ENCODE assay signal across 26 cellular contexts in genomic region chr10:111357859-111358258, GRCh38.
DNase-seq lines count a peak whose midpoint lies in the region; ATAC-seq, FAIRE-seq and TF ChIP-seq lines count a peak whose summit lies in the region.
"Had no signal": no experiment of that assay in that cellular context is flagged by ENCODE, and none has a peak within 500 bp of the region (broad histone marks: within the 10 kb centered on the region; RNA-seq: fewer than 3 reads in every experiment).

No MANE protein-coding gene starts in this region.

- H3K36me3 ChIP-seq in IMR-90 (ENCODE audit: control insufficient read depth, insufficient read depth, low read length), result no peaks in the 10 kb centered on the region
- H3K36me3 ChIP-seq in esophagus muscularis mucosa, result no peaks in the 10 kb centered on the region
- H3K36me3 ChIP-seq: BLaER1 treated with 17β-estradiol and CSF1 and Interleukin-3, amounts not matched to agents 10 nM and 100 nM had no signal

- H3K79me1 ChIP-seq in IMR-90 (ENCODE audit: low read depth in 1 of 2, low read length in 2 of 2), result no peaks in the 10 kb centered on the region

- in situ Hi-C loops in IMR-90 (cut with MboI; ENCODE audit: low sequenced_read_pairs), result no loop called here

- no peak overlapping the region for H3K18ac ChIP-seq in IMR-90 (ENCODE audit: low read depth, low read length)

- POLR2A ChIA-PET in A549 (lab: Yijun Ruan, JAX), result no interaction called here
- POLR2A ChIA-PET in IMR-90 (lab: Charles Lee; ENCODE audit: unreplicated experiment), result no interaction called here

- H3K27me3 ChIP-seq in IMR-90 (ENCODE audit: control insufficient read depth, insufficient read depth, low read length) (no peaks in the 10 kb centered on the region), esophagus muscularis mucosa (peaks cover 0 to 7% (median 0%) of the 10 kb centered on the region in 4 donors)
- H3K27me3 ChIP-seq: BLaER1 treated with 17β-estradiol and CSF1 and Interleukin-3, amounts not matched to agents 10 nM and 100 nM had no signal

- ATAC-seq in A549, result no peak
- ATAC-seq in IMR-90 (ENCODE audit: low read depth), result no peak
- ATAC-seq: CD8-positive, alpha-beta T cell; GM12878 had no signal

- dilution Hi-C loops in IMR-90 (cut with HindIII; ENCODE audit: low sequenced_read_pairs, unreplicated experiment), result no loop called here

- H3K27ac ChIP-seq in A549 (no peak overlapping the region), IMR-90 (ENCODE audit: insufficient read depth, low read length) (no peak overlapping the region), esophagus muscularis mucosa (replicated peaks in 1 of 4) (no peak overlapping the region)
- H3K27ac ChIP-seq: BLaER1 treated with 17β-estradiol and CSF1 and Interleukin-3, amounts not matched to agents 10 nM and 100 nM; C4-2B had no signal

- no peak for TF ChIP-seq EP300 in A549 (IDR thresholded peaks at IDR 0.05)
- TF ChIP-seq EP300 in esophagus muscularis mucosa (IDR thresholded peaks at IDR 0.05), result no peak

- intact Hi-C loops in IMR-90 (cut with micrococcal nuclease), result no loop called here
- intact Hi-C loops in esophagus muscularis mucosa (cut with DNase I), result no loop called here

- H4K8ac ChIP-seq in IMR-90 (ENCODE audit: low read depth in 2 of 2, low read length in 2 of 2), result no peak overlapping the region

- no peaks in the 10 kb centered on the region for H3K9me1 ChIP-seq in IMR-90 (ENCODE audit: insufficient read depth, low read length)

- FAIRE-seq in A549 (lab: Jason Lieb, UNC), result no peak
- FAIRE-seq: A204.1, D721Med, GM12878, GM12892, GM18507 had no signal

- H2AK9ac ChIP-seq in IMR-90 (replicated peaks; ENCODE audit: low read depth, low read length, poor library complexity), result no peak overlapping the region

- no peak overlapping the region for H3K9ac ChIP-seq in IMR-90 (ENCODE audit: low read depth, low read length)
- H3K9ac ChIP-seq: BLaER1 treated with 17β-estradiol and CSF1 and Interleukin-3, amounts not matched to agents 10 nM and 100 nM had no signal

- H3K23ac ChIP-seq in IMR-90 (ENCODE audit: low read depth, low read length), result no peak overlapping the region

- no peak overlapping the region for H4K91ac ChIP-seq in IMR-90 (ENCODE audit: insufficient read depth, low read depth, low read length)

- no peak overlapping the region for H3K56ac ChIP-seq in IMR-90 (ENCODE audit: extremely low read depth, insufficient read depth, low read length)

- TF ChIP-seq CTCF in A549 (IDR thresholded peaks at IDR 0.05) (no peak), IMR-90 (conservative IDR thresholded peaks at IDR 0.05; ENCODE audit: low read depth, low read length) (no peak), esophagus muscularis mucosa (IDR thresholded peaks at IDR 0.05) (no peak)

- no peak overlapping the region for H3K14ac ChIP-seq in IMR-90 (replicated peaks; ENCODE audit: low read depth, low read length)

- no peak overlapping the region for H3K4me2 ChIP-seq in A549
- no peak overlapping the region for H3K4me2 ChIP-seq in IMR-90 (ENCODE audit: low read depth, low read length)
- H3K4me2 ChIP-seq: BLaER1 treated with 17β-estradiol and CSF1 and Interleukin-3, amounts not matched to agents 10 nM and 100 nM had no signal

- DNase-seq in A549 (ENCODE audit: low read depth in 1 of 2, low spot score in 1 of 2), result no peak
- no peak for DNase-seq in IMR-90
- DNase-seq in esophagus muscularis mucosa (ENCODE audit: extremely low spot score), result peak; percentile 14
- DNase-seq in NCI-H1105 (lab: John Stamatoyannopoulos, UW), result no peak
- no peak for DNase-seq in NCI-H2196 (lab: John Stamatoyannopoulos, UW; ENCODE audit: unreplicated experiment)
- DNase-seq in DMS 273 (lab: John Stamatoyannopoulos, UW; ENCODE audit: unreplicated experiment), result no peak
- DNase-seq: 8988T; AML-193; Caco-2; Calu3; CD4-positive, alpha-beta T cell; CD8-positive, alpha-beta T cell; DMS 273 treated with DMSO at 0.1 percent for 48 hours; DMS153; DMS53; DMS79; DND-41; EL; GDM1 had no signal

- no peak for TF ChIP-seq POLR2A in A549 (IDR thresholded peaks at IDR 0.05; ENCODE audit: low read length)
- no peak for TF ChIP-seq POLR2A in IMR-90 (IDR thresholded peaks at IDR 0.05; ENCODE audit: low read depth, low read length)
- TF ChIP-seq POLR2A in esophagus muscularis mucosa (IDR thresholded peaks at IDR 0.05; ENCODE audit: low read depth), result no peak

- TF ChIP-seq RAD21 in A549 (conservative IDR thresholded peaks at IDR 0.05 in 1 of 2, IDR thresholded peaks at IDR 0.05 in 1 of 2) (no peak), IMR-90 (IDR thresholded peaks at IDR 0.05; ENCODE audit: low read length) (no peak)

- H3K4me3 ChIP-seq in A549, result no peak overlapping the region
- no peak overlapping the region for H3K4me3 ChIP-seq in IMR-90 (ENCODE audit: insufficient read depth, low read depth, low read length)
- H3K4me3 ChIP-seq in esophagus muscularis mucosa, result no peak overlapping the region
- H3K4me3 ChIP-seq: BLaER1 treated with 17β-estradiol and CSF1 and Interleukin-3, amounts not matched to agents 10 nM and 100 nM; GM12878 had no signal

- H3K4me1 ChIP-seq in A549 (no peaks in the 10 kb centered on the region), IMR-90 (ENCODE audit: control insufficient read depth, insufficient read depth, low read length) (no peaks in the 10 kb centered on the region), esophagus muscularis mucosa (no peaks in the 10 kb centered on the region)
- H3K4me1 ChIP-seq: Caco-2 had no signal

- no peak overlapping the region for H2AK5ac ChIP-seq in IMR-90 (ENCODE audit: low read depth, low read length)

- CTCF ChIA-PET in A549 (lab: Yijun Ruan, JAX) (no interaction called here), IMR-90 (lab: Yijun Ruan, JAX) (no interaction called here)

- no peak overlapping the region for H2BK15ac ChIP-seq in IMR-90 (ENCODE audit: low read depth, low read length)

- no peak overlapping the region for H3K4ac ChIP-seq in IMR-90 (ENCODE audit: low read depth, low read length)

- H2BK20ac ChIP-seq in IMR-90 (ENCODE audit: low read depth, low read length), result no peak overlapping the region

- H4K5ac ChIP-seq in IMR-90 (ENCODE audit: low read depth, low read length), result no peak overlapping the region

- no TSS peak for BruUV-seq in IMR-90 (replicated peaks; lab: Mats Ljungman, UMichigan)

- H3K9me3 ChIP-seq in A549 (no peaks in the 10 kb centered on the region), IMR-90 (ENCODE audit: control insufficient read depth, insufficient read depth, low read length) (peaks cover 3% of the 10 kb centered on the region), esophagus muscularis mucosa (no peaks in the 10 kb centered on the region)
- H3K9me3 ChIP-seq: BLaER1 treated with 17β-estradiol and CSF1 and Interleukin-3, amounts not matched to agents 10 nM and 100 nM; Caco-2 had no signal

- 0% methylated on average over 1 of the region's 1 CpG for WGBS in A549 (ENCODE audit: missing lambda C conversion rate)
- no CpG with 5 or more reads among the region's 1 CpG for WGBS in IMR-90 (ENCODE audit: extremely low coverage in 2 of 2, insufficient read length in 1 of 2), 2 experiments
- 57% methylated on average over 1 of the region's 1 CpG for WGBS in esophagus muscularis mucosa

- no peaks in the 10 kb centered on the region for H4K20me1 ChIP-seq in IMR-90 (ENCODE audit: insufficient read depth, low read length)
- H4K20me1 ChIP-seq: BLaER1 treated with 17β-estradiol and CSF1 and Interleukin-3, amounts not matched to agents 10 nM and 100 nM had no signal

- no peak overlapping the region for H2BK5ac ChIP-seq in IMR-90 (ENCODE audit: low read depth, low read length, poor library complexity, severe bottlenecking)

- H2AFZ ChIP-seq in IMR-90 (replicated peaks; ENCODE audit: low read length, poor library complexity), result no peak overlapping the region

- H2BK120ac ChIP-seq in IMR-90 (ENCODE audit: low read depth, low read length), result no peak overlapping the region

TF ChIP-seq in A549, 52 proteins besides CTCF, POLR2A, EP300 and RAD21:
- TF ChIP-seq JUNB (IDR thresholded peaks at IDR 0.05) (no peak), MAFK (IDR thresholded peaks at IDR 0.05; ENCODE audit: partially characterized antibody) (peak; percentile 57)
TF ChIP-seq in A549: peak in this region for 1.

TF ChIP-seq in IMR-90, 13 proteins besides CTCF, POLR2A, EP300 and RAD21:
- TF ChIP-seq MAFK (IDR thresholded peaks at IDR 0.05; ENCODE audit: low read depth, low read length), result peak; percentile 22; the same call in 1 of the 2 replicates
- no peak for TF ChIP-seq ELK1 (IDR thresholded peaks at IDR 0.05; ENCODE audit: borderline replicate concordance, low read depth, low read length)
TF ChIP-seq in IMR-90: peak in this region for 1.
